Comparison of ENCODE assay signal across 12 cellular contexts in the genomic region with DNA sequence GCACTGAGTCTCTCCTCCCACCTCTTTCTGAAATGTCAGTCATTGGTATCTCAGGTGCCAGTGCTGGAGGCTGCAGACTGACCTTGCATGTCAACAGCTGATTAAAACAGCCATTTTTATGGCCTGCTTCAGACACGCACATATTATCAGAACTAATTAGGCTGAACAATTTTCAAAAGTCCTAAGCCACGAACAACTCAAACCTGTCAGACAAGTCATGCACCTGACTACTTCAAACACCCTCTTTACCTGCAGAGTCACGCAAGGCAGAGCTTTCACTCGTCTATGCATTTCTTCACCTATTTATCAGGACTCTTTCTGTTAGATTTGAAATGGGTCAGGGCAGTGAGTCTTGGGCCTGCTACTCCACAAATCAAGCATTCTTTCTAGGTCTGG. TPM values are rescaled to one million over a fixed set of nuclear protein-coding genes. Genes with fewer than 3 reads are reported as not detected.
DNase-seq lines count a peak whose midpoint lies in the region; ATAC-seq and TF ChIP-seq lines count a peak whose summit lies in the region.
"Had no signal": no experiment of that assay in that cellular context is flagged by ENCODE, and none has a peak within 500 bp of the region (broad histone marks: within the 10 kb centered on the region; RNA-seq: fewer than 3 reads in every experiment).

No MANE protein-coding gene starts in this region.

- H3K9me3 ChIP-seq in esophagus squamous epithelium (no peaks in the 10 kb centered on the region), smooth muscle cell (replicated peaks; ENCODE audit: low read depth) (no peaks in the 10 kb centered on the region)

- no peak overlapping the region for H2AFZ ChIP-seq in smooth muscle cell (ENCODE audit: low read depth)

- peak overlapping the region; percentile 66 to 77 (median 73) for H3K27ac ChIP-seq in esophagus squamous epithelium
- H3K27ac ChIP-seq in smooth muscle cell (ENCODE audit: low read depth) = peak overlapping the region; percentile 82

- H3K27me3 ChIP-seq in esophagus squamous epithelium = no peaks in the 10 kb centered on the region
- no peaks in the 10 kb centered on the region for H3K27me3 ChIP-seq in smooth muscle cell (ENCODE audit: low read depth)

- peak overlapping the region; percentile 76 for H3K9ac ChIP-seq in smooth muscle cell (ENCODE audit: low read depth)

- H3K4me2 ChIP-seq in smooth muscle cell = peak overlapping the region; percentile 55

- H3F3A ChIP-seq in smooth muscle cell (ENCODE audit: low read depth) = no peaks in the 10 kb centered on the region

- 44 to 48% methylated on average over 4 of the region's 4 CpGs for WGBS in esophagus squamous epithelium, 2 donors
- WGBS in smooth muscle cell (ENCODE audit: low lambda C conversion rate) = 64% methylated on average over 4 of the region's 4 CpGs

- DNase-seq in DMS153 (lab: John Stamatoyannopoulos, UW) (peak; percentile 88), DMS153 treated with DMSO at 0.1 percent for 48 hours (lab: John Stamatoyannopoulos, UW; ENCODE audit: unreplicated experiment) (no peak), NCI-H526 treated with DMSO at 0.1 percent for 48 hours (lab: John Stamatoyannopoulos, UW) (peak; percentile 71), esophagus squamous epithelium (lab: John Stamatoyannopoulos, UW) (no peak), smooth muscle cell (lab: John Stamatoyannopoulos, UW; ENCODE audit: unreplicated experiment) (no peak), T1000 (lab: John Stamatoyannopoulos, UW) (no peak), NCI-H2227 treated with DMSO at 0.1 percent for 48 hours (lab: John Stamatoyannopoulos, UW) (no peak)
- DNase-seq: 8988T; activated CD4-positive, alpha-beta T cell treated with anti-CD3 and anti-CD28 coated beads for 1 hour; activated naive CD8-positive, alpha-beta T cell treated with anti-CD3 and anti-CD28 coated beads, Interleukin-2, amount 50 U/mL, for 24 hours; stimulated activated naive CD8-positive, alpha-beta T cell treated with anti-CD3 and anti-CD28 coated beads, Interleukin-15, amount 100 ng/mL, for 72 hours had no signal

- peaks cover 88% of the 10 kb centered on the region for H4K20me1 ChIP-seq in smooth muscle cell (ENCODE audit: low read depth)

- H3K4me3 ChIP-seq in esophagus squamous epithelium (peak overlapping the region in 1 of 4 donors; percentile 6), smooth muscle cell (no peak overlapping the region)

- no peak for TF ChIP-seq POLR2A in esophagus squamous epithelium (IDR thresholded peaks at IDR 0.05)

- TF ChIP-seq CTCF in esophagus squamous epithelium (IDR thresholded peaks at IDR 0.05) (no peak), smooth muscle cell (IDR thresholded peaks at IDR 0.05; ENCODE audit: borderline replicate concordance, insufficient read depth, poor library complexity, severe bottlenecking) (no peak)

- peaks cover 7% of the 10 kb centered on the region for H3K79me2 ChIP-seq in smooth muscle cell (ENCODE audit: low read depth)

- no peak for ATAC-seq in HG03442 (IDR thresholded peaks at IDR 0.05; ENCODE audit: unreplicated experiment)
- ATAC-seq: activated naive CD8-positive, alpha-beta T cell treated with anti-CD3 and anti-CD28 coated beads, Interleukin-2, amount 50 U/mL, for 24 hours; stimulated activated naive CD8-positive, alpha-beta T cell treated with anti-CD3 and anti-CD28 coated beads, Interleukin-15, amount 100 ng/mL, for 72 hours had no signal

- peaks cover 0 to 40% (median 8%) of the 10 kb centered on the region in 3 donors for H3K36me3 ChIP-seq in esophagus squamous epithelium
- peaks cover 5% of the 10 kb centered on the region for H3K36me3 ChIP-seq in smooth muscle cell (ENCODE audit: low read depth)

- H3K4me1 ChIP-seq in esophagus squamous epithelium (peaks cover 16 to 47% (median 20%) of the 10 kb centered on the region in 3 donors), smooth muscle cell (ENCODE audit: low read depth) (no peaks in the 10 kb centered on the region)

- intact Hi-C loops in esophagus squamous epithelium (cut with DNase I) = no loop called here

RNA-seq across cellular contexts. Expression of a gene that starts 26.7 kb away (rescaled TPM):
- total RNA-seq in esophagus squamous epithelium (100 to 1,000 TPM in 1 of 4 donors, 10 to 100 TPM in 3; 46.8 to 105 (median 58.0) TPM), smooth muscle cell (92.4 and 105 TPM in 2 replicates)
- 68.8 and 72.6 TPM in 2 replicates for polyA plus RNA-seq in smooth muscle cell

RNA-seq across cellular contexts. Expression of a gene that starts 53.5 kb away (rescaled TPM):
- total RNA-seq in esophagus squamous epithelium (10 to 100 TPM in 3 of 4 donors, 1 to 10 TPM in 1; 10.0 to 17.4 (median 13.2) TPM), smooth muscle cell (18.4 and 23.3 TPM in 2 replicates)
- polyA plus RNA-seq in smooth muscle cell = 26.7 and 32.9 TPM in 2 replicates

Comparison
In these comparisons a context has a peak if more than half of its experiments do, and no peak if none do; other contexts are left out.
1. DNase-seq: peak in DMS153 (single experiment) and NCI-H526 treated with DMSO at 0.1 percent for 48 hours (single experiment); none in DMS153 treated with DMSO at 0.1 percent for 48 hours (single experiment), esophagus squamous epithelium (single experiment), smooth muscle cell (single experiment), T1000 (single experiment) and NCI-H2227 treated with DMSO at 0.1 percent for 48 hours (single experiment).